In the genomic region with DNA sequence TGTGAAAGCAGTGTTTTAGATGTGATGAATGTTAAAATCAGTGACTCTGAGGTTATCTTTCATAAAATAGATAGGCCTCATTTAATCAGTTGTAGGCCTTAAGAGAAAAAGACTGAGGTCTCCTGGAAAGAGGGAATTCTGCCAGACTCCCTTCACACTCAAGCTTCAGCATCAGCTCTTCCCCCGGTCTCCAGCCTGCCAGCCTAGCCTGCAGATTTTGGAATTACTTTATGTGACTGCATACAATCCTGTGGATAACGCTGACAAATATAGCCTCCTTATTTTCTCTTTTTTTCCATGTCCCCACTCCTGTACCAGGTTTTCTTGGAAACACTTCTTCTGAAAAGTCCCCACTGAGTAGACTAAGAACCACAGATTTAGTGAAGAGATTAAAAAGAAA, we compare ENCODE assay signal across 34 cellular contexts.
"Had no signal": no experiment of that assay in that cellular context is flagged by ENCODE, and none has a peak within 500 bp of the region (broad histone marks: within the 10 kb centered on the region; RNA-seq: fewer than 3 reads in every experiment).

No MANE protein-coding gene starts in this region.

- H3K4me3 ChIP-seq: MG63 had no signal

- DNase-seq: Karpas-422, Kasumi-1, MG63, MM.1S, MV-4-11, NCI-H1048, NCI-H1092, NCI-H1092 treated with DMSO at 0.1 percent for 48 hours, NCI-H1105, NCI-H1105 treated with DMSO at 0.1 percent for 48 hours, NCI-H1417, NCI-H1417 treated with DMSO at 0.1 percent for 48 hours, NCI-H1436, NCI-H1436 treated with DMSO at 0.1 percent for 48 hours, NCI-H146, NCI-H1694, NCI-H1694 treated with DMSO at 0.1 percent for 48 hours, NCI-H187, NCI-H187 treated with DMSO at 0.1 percent for 48 hours, NCI-H1930, NCI-H2029, NCI-H2029 treated with DMSO at 0.1 percent for 48 hours, NCI-H2081, NCI-H2081 treated with DMSO at 0.1 percent for 48 hours, NCI-H2107, NCI-H2171, NCI-H2171 treated with DMSO at 0.1 percent for 48 hours, NCI-H2227 treated with DMSO at 0.1 percent for 48 hours, NCI-H226, NCI-H345, NCI-H446, NCI-H446 treated with DMSO at 0.1 percent for 48 hours, NCI-H510A, NCI-H510A treated with DMSO at 0.1 percent for 48 hours had no signal

- H3K36me3 ChIP-seq: MG63 had no signal

- H3K9me3 ChIP-seq: MG63 had no signal

- H3K27me3 ChIP-seq: MG63 had no signal
